ENCODE assay signal across 11 cellular contexts in the genomic region with DNA sequence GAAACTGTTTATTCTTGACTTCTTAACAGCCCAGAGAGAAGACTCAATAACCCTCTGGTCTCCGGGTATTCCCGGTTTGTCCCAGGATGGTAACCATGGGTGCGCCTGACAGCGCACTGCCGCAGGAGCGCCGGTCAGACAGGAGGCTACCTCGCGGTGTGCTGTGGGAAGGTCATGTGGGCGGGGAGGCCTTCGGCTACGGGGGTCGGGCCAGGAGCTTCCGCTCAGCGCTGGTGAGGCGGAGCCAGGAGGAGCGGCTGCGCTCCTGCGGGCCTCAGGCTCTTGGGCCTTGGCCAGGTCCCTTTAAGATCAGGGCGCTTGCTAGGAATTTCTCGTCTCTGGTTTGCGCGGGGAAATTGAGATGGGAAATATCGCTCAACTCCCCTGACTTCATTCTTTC.
DNase-seq lines count a peak whose midpoint lies in the region; ATAC-seq and TF ChIP-seq lines count a peak whose summit lies in the region.
"Had no signal": no experiment of that assay in that cellular context is flagged by ENCODE, and none has a peak within 500 bp of the region (broad histone marks: within the 10 kb centered on the region; RNA-seq: fewer than 3 reads in every experiment).

No MANE protein-coding gene starts in this region.

- H3K4me3 ChIP-seq in NT2/D1 (ENCODE audit: insufficient read length, low read depth): peak overlapping the region; percentile 8
- H3K4me3 ChIP-seq in heart right ventricle: peak overlapping the region in 4 of 10 donors; percentile 2 to 31 (median 11)
- H3K4me3 ChIP-seq in ovary: no peak overlapping the region
- no peak overlapping the region for H3K4me3 ChIP-seq in Karpas-422 (ENCODE audit: low read length)

- 23 to 25% methylated on average over 24 of the region's 24 CpGs for WGBS in heart right ventricle, 2 donors
- WGBS in ovary, 3 donors: 19 to 42% (median 33%) methylated on average over 24 of the region's 24 CpGs

- no peak for TF ChIP-seq CTCF in heart right ventricle (IDR thresholded peaks at IDR 0.05)
- TF ChIP-seq CTCF in ovary (IDR thresholded peaks at IDR 0.05): no peak

- H3K9me3 ChIP-seq in NT2/D1 (ENCODE audit: insufficient read depth, low read length) (no peaks in the 10 kb centered on the region), heart right ventricle (peaks cover 0 to 6% (median 0%) of the 10 kb centered on the region in 11 donors), ovary (no peaks in the 10 kb centered on the region), Karpas-422 (ENCODE audit: low read length) (peaks cover 8% of the 10 kb centered on the region; the same call in 1 of the 2 replicates)
- H3K9me3 ChIP-seq: neutrophil had no signal

- H3K9ac ChIP-seq in NT2/D1 (ENCODE audit: insufficient read length, low read depth): peak overlapping the region; percentile 67
- no peak overlapping the region for H3K9ac ChIP-seq in Karpas-422 (ENCODE audit: low read length)

- ATAC-seq in heart right ventricle: peak; percentile 55 to 96 (median 72)
- no peak for ATAC-seq in HG03460 (IDR thresholded peaks at IDR 0.05; ENCODE audit: unreplicated experiment)
- ATAC-seq in activated CD4-positive, CD25-positive, alpha-beta regulatory T cell treated with anti-CD3 and anti-CD28 coated beads, Interleukin-2, amount 50 U/mL, for 24 hours: no peak

- H3K36me3 ChIP-seq in NT2/D1 (ENCODE audit: insufficient read depth, insufficient read length, low read length) (no peaks in the 10 kb centered on the region), heart right ventricle (no peaks in the 10 kb centered on the region), ovary (no peaks in the 10 kb centered on the region), Karpas-422 (ENCODE audit: insufficient read depth, low read length) (no peaks in the 10 kb centered on the region)
- H3K36me3 ChIP-seq: neutrophil had no signal

- no peak for TF ChIP-seq POLR2A in ovary (IDR thresholded peaks at IDR 0.05)

- no peaks in the 10 kb centered on the region for H3K79me2 ChIP-seq in Karpas-422 (ENCODE audit: low read length)

- no peaks in the 10 kb centered on the region for H3K27me3 ChIP-seq in NT2/D1 (ENCODE audit: insufficient read depth, insufficient read length)
- peaks cover 0 to 27% (median 8%) of the 10 kb centered on the region in 7 donors for H3K27me3 ChIP-seq in heart right ventricle
- no peaks in the 10 kb centered on the region for H3K27me3 ChIP-seq in ovary
- no peaks in the 10 kb centered on the region for H3K27me3 ChIP-seq in Karpas-422 (ENCODE audit: low read length)

- intact Hi-C loops in heart right ventricle (cut with DNase I): loop anchor here in 5 of 10 donors (5.0 to 10.0 kb wide), 3 partner anchors 222 to 227 kb away; partner anchors contain the start of gene MAGEL2 (in 4 of the 5)
- intact Hi-C loops in ovary (cut with DNase I): no loop called here

- peak; percentile 25 for DNase-seq in GM03348 (ENCODE audit: low spot score)
- DNase-seq in NT2/D1 (ENCODE audit: low read depth, low spot score): peak; percentile 78
- peak; percentile 8 to 49 for DNase-seq in heart right ventricle
- DNase-seq in ovary: peak; percentile 43 to 74 (median 54)
- no peak for DNase-seq in Karpas-422
- DNase-seq in AML-193 (lab: John Stamatoyannopoulos, UW): no peak
- DNase-seq: NCI-H1417, T-helper 2 cell had no signal

- H3K27ac ChIP-seq in heart right ventricle (no peak overlapping the region), ovary (no peak overlapping the region), Karpas-422 (ENCODE audit: low read length) (no peak overlapping the region)
- H3K27ac ChIP-seq: neutrophil had no signal

- no peak overlapping the region for H2AFZ ChIP-seq in Karpas-422 (ENCODE audit: low read length)

- H4K20me1 ChIP-seq in Karpas-422 (ENCODE audit: insufficient read depth, low read depth, low read length): no peaks in the 10 kb centered on the region

- H3K4me2 ChIP-seq in Karpas-422 (ENCODE audit: low read depth, low read length, poor library complexity, severe bottlenecking): no peak overlapping the region

- no peak for TF ChIP-seq EP300 in ovary (IDR thresholded peaks at IDR 0.05)

- H3K9me2 ChIP-seq in Karpas-422 (replicated peaks; ENCODE audit: insufficient read depth, low read length): no peaks in the 10 kb centered on the region

- H3K4me1 ChIP-seq in NT2/D1 (ENCODE audit: insufficient read depth, insufficient read length) (no peaks in the 10 kb centered on the region), heart right ventricle (no peaks in the 10 kb centered on the region), ovary (ENCODE audit: insufficient read depth) (no peaks in the 10 kb centered on the region), Karpas-422 (ENCODE audit: low read length) (no peaks in the 10 kb centered on the region)

Comparison
In these comparisons a context has a peak if more than half of its experiments do, and no peak if none do; other contexts are left out.
1. DNase-seq: peak in GM03348 (single experiment), NT2/D1 (single experiment), heart right ventricle (2 of 2) and ovary (5 of 5); none in Karpas-422 (single experiment) and AML-193 (0 of 2).
2. ATAC-seq: peak in heart right ventricle (8 of 8); none in HG03460 (single experiment) and activated CD4-positive, CD25-positive, alpha-beta regulatory T cell treated with anti-CD3 and anti-CD28 coated beads, Interleukin-2, amount 50 U/mL, for 24 hours (0 of 2).